1 cellular context compared by ENCODE assay signal in genomic region chr12:32030676-32031075, GRCh38.
TF ChIP-seq lines count a peak whose summit lies in the region.

No MANE protein-coding gene starts in this region.

TF ChIP-seq in K562, 482 proteins besides CTCF, POLR2A, EP300 and RAD21 (continued from another document):
- peak; percentile 21; the same call in 1 of the 2 replicates for TF ChIP-seq ZNF512 (tag; IDR thresholded peaks at IDR 0.05)
- no peak for TF ChIP-seq CEBPG (CRISPR knock-in tag; IDR thresholded peaks at IDR 0.05)
- peak; percentile 57 to 68; a peak in 2 of 4 replicates for TF ChIP-seq CEBPG (tag; conservative IDR thresholded peaks at IDR 0.05 in 1 of 2, IDR thresholded peaks at IDR 0.05 in 1 of 2)
- TF ChIP-seq ZNF740 (CRISPR knock-in tag; IDR thresholded peaks at IDR 0.05), result no peak
- TF ChIP-seq ZNF740 (tag; IDR thresholded peaks at IDR 0.05), result peak in 1 of 2 experiments; percentile 15; a peak in 1 of 4 replicates
- no peak for TF ChIP-seq ZNF12 (CRISPR knock-in tag; IDR thresholded peaks at IDR 0.05)
- no peak for TF ChIP-seq ZNF121 (CRISPR knock-in tag; conservative IDR thresholded peaks at IDR 0.05)
- TF ChIP-seq SIX5 (IDR thresholded peaks at IDR 0.05; ENCODE audit: borderline replicate concordance in 1 of 2, insufficient read depth in 1 of 2, low read depth in 1 of 2, low read length in 2 of 2), result no peak
- TF ChIP-seq SNRNP70 (optimal IDR thresholded peaks at IDR 0.05; ENCODE audit: low read depth, low read length), result no peak
- no peak for TF ChIP-seq POLR2H (tag; IDR thresholded peaks at IDR 0.05; ENCODE audit: low read depth)
- TF ChIP-seq RNF219 (CRISPR knock-in tag; IDR thresholded peaks at IDR 0.05), result no peak
- no peak for TF ChIP-seq GMEB1 (CRISPR knock-in tag; IDR thresholded peaks at IDR 0.05)
- TF ChIP-seq TBP (optimal IDR thresholded peaks at IDR 0.05; ENCODE audit: low read depth, low read length), result peak; percentile 10
